In the genomic region with DNA sequence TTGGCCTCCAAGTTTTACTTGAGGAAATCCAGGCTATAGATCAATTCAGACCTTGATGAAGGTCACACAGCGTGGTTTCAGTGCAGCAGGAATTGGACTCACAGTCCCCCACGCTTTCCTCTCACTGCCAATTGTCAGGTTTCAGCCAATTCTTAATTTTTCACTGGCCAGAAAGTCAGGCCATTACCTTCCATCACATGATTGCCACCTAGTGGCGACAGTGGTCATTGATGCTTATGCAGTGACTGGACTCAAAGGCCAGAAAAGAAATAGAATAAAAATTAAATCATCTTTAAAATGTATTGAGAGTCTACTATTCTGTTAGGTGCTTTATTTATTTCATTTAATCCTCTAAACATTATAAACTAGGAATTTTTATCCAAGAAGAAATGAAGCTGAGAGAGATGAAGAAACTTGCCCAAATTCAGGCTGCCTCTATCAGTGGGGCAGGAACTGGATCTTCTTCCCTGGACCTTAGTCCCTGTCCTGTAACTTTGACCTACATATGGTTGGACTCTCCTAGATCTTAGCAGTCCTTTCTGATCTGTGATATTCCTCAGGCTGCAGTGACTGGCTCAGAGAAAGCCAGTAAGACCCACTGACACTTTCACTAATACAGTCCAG, we compare ENCODE assay signal across 8 cellular contexts.
A peak's percentile ranks its signal among the peaks of the same experiment; 100 is the strongest.
DNase-seq lines count a peak whose midpoint lies in the region; ATAC-seq, FAIRE-seq and TF ChIP-seq lines count a peak whose summit lies in the region.

No MANE protein-coding gene starts in this region.

- no peaks in the 10 kb centered on the region for H3K4me1 ChIP-seq in Peyer's patch
- no peaks in the 10 kb centered on the region for H3K4me1 ChIP-seq in foreskin keratinocyte
- H3K4me1 ChIP-seq in pancreas, result peaks cover 0 to 7% (median 0%) of the 10 kb centered on the region in 3 donors
- H3K4me1 ChIP-seq in transverse colon, result no peaks in the 10 kb centered on the region

- peaks cover 8% of the 10 kb centered on the region for H3K27me3 Mint-ChIP-seq in activated T-helper 1 cell treated with anti-CD3 and anti-CD28 coated beads, Interleukin-12 subunit alpha, Interleukin-12 subunit beta, Interleukin-2, Interleukin-4 antibody, amounts not matched to agents 30 ng/mL and 10 ng/mL and 1 ng/mL, durations not matched to agents 14 hours and 24 hours and 36 hours (ENCODE audit: insufficient read depth)

- no peak overlapping the region for H3K27ac Mint-ChIP-seq in activated T-helper 1 cell treated with anti-CD3 and anti-CD28 coated beads, Interleukin-12 subunit alpha, Interleukin-12 subunit beta, Interleukin-2, Interleukin-4 antibody, amounts not matched to agents 30 ng/mL and 10 ng/mL and 1 ng/mL, durations not matched to agents 14 hours and 24 hours and 36 hours

- DNase-seq in ELF-1 (ENCODE audit: low read depth, low spot score) (peak; percentile 37), HTR-8/SVneo (ENCODE audit: insufficient read length, low spot score) (peak; percentile 35), Peyer's patch (peak in 2 of 3 donors; percentile 70 to 86), foreskin keratinocyte (peak in 1 of 2 donors; percentile 35), pancreas (peak; percentile 52 to 84 (median 64)), transverse colon (peak; percentile 62)
- peak; percentile 37 for DNase-seq in activated T-helper 1 cell treated with anti-CD3 and anti-CD28 coated beads, Interleukin-12 subunit alpha, Interleukin-12 subunit beta, Interleukin-2, Interleukin-4 antibody, amounts not matched to agents 30 ng/mL and 10 ng/mL and 1 ng/mL, durations not matched to agents 14 hours and 24 hours and 36 hours (ENCODE audit: low spot score)

- H3K9me3 ChIP-seq in Peyer's patch (no peaks in the 10 kb centered on the region), pancreas (no peaks in the 10 kb centered on the region), transverse colon (no peaks in the 10 kb centered on the region)

- FAIRE-seq in HTR-8/SVneo (lab: Jason Lieb, UNC), result no peak
- no peak for FAIRE-seq in pancreas (lab: Jason Lieb, UNC)

- H3K4me3 ChIP-seq in Peyer's patch (no peak overlapping the region), pancreas (no peak overlapping the region), transverse colon (no peak overlapping the region)

- intact Hi-C loops in activated T-helper 1 cell treated with anti-CD3 and anti-CD28 coated beads, Interleukin-12 subunit alpha, Interleukin-12 subunit beta, Interleukin-2, Interleukin-4 antibody, amounts not matched to agents 30 ng/mL and 10 ng/mL and 1 ng/mL, durations not matched to agents 14 hours and 24 hours and 36 hours (cut with micrococcal nuclease), result loop anchor here (1.0 to 2.0 kb wide), 4 partner anchors 10 to 244 kb away; no protein-coding TSS in a partner anchor
- intact Hi-C loops in pancreas (cut with DNase I) (no loop called here), transverse colon (cut with DNase I; ENCODE audit: low total_unique reads) (no loop called here)

- no peak overlapping the region for H3K4me3 Mint-ChIP-seq in activated T-helper 1 cell treated with anti-CD3 and anti-CD28 coated beads, Interleukin-12 subunit alpha, Interleukin-12 subunit beta, Interleukin-2, Interleukin-4 antibody, amounts not matched to agents 30 ng/mL and 10 ng/mL and 1 ng/mL, durations not matched to agents 14 hours and 24 hours and 36 hours

- H3K27ac ChIP-seq in Peyer's patch (no peak overlapping the region), foreskin keratinocyte (no peak overlapping the region), pancreas (no peak overlapping the region), transverse colon (no peak overlapping the region)

- no peaks in the 10 kb centered on the region for H3K4me1 Mint-ChIP-seq in activated T-helper 1 cell treated with anti-CD3 and anti-CD28 coated beads, Interleukin-12 subunit alpha, Interleukin-12 subunit beta, Interleukin-2, Interleukin-4 antibody, amounts not matched to agents 30 ng/mL and 10 ng/mL and 1 ng/mL, durations not matched to agents 14 hours and 24 hours and 36 hours (ENCODE audit: low read depth)

- in situ Hi-C loops in transverse colon (cut with MboI; ENCODE audit: low pct_ligation_motif_present in 1 of 4, low pct_unique_long_range_greater_than_20kb in 1 of 4, low sequenced_read_pairs in 3 of 4), result no loop called here

- no peak for TF ChIP-seq POLR2A in Peyer's patch (IDR thresholded peaks at IDR 0.05)
- no peak for TF ChIP-seq POLR2A in transverse colon (IDR thresholded peaks at IDR 0.05)

- peak; percentile 91 for ATAC-seq in GM21528 (IDR thresholded peaks at IDR 0.05; ENCODE audit: low FRiP score, unreplicated experiment)
- peak; percentile 83 for ATAC-seq in foreskin keratinocyte
- ATAC-seq in pancreas, result peak; percentile 76 to 95 (median 89)

- 0 to 1% methylated on average over 3 of the region's 3 CpGs for WGBS in pancreas, 2 donors
- WGBS in transverse colon (ENCODE audit: low coverage in 1 of 2), 2 donors, result 0 to 3% methylated on average over 3 of the region's 3 CpGs

- H3K36me3 ChIP-seq in Peyer's patch, result no peaks in the 10 kb centered on the region
- no peaks in the 10 kb centered on the region for H3K36me3 ChIP-seq in pancreas
- H3K36me3 ChIP-seq in transverse colon, result no peaks in the 10 kb centered on the region

- H3K27me3 ChIP-seq in Peyer's patch (no peaks in the 10 kb centered on the region), foreskin keratinocyte (peaks cover 9% of the 10 kb centered on the region), pancreas (no peaks in the 10 kb centered on the region), transverse colon (no peaks in the 10 kb centered on the region)

- TF ChIP-seq CTCF in Peyer's patch (IDR thresholded peaks at IDR 0.05), result peak; percentile 35 to 83 (median 70)
- peak; percentile 85 for TF ChIP-seq CTCF in foreskin keratinocyte (conservative IDR thresholded peaks at IDR 0.05)
- peak; percentile 66 to 95 (median 86) for TF ChIP-seq CTCF in pancreas (IDR thresholded peaks at IDR 0.05)
- peak; percentile 72 to 85 (median 82) for TF ChIP-seq CTCF in transverse colon (IDR thresholded peaks at IDR 0.05)

- no peaks in the 10 kb centered on the region for H3K36me3 Mint-ChIP-seq in activated T-helper 1 cell treated with anti-CD3 and anti-CD28 coated beads, Interleukin-12 subunit alpha, Interleukin-12 subunit beta, Interleukin-2, Interleukin-4 antibody, amounts not matched to agents 30 ng/mL and 10 ng/mL and 1 ng/mL, durations not matched to agents 14 hours and 24 hours and 36 hours (ENCODE audit: low read depth)

- TF ChIP-seq EP300 in transverse colon (IDR thresholded peaks at IDR 0.05; ENCODE audit: low read depth), result no peak

- H3K9me3 Mint-ChIP-seq in activated T-helper 1 cell treated with anti-CD3 and anti-CD28 coated beads, Interleukin-12 subunit alpha, Interleukin-12 subunit beta, Interleukin-2, Interleukin-4 antibody, amounts not matched to agents 30 ng/mL and 10 ng/mL and 1 ng/mL, durations not matched to agents 14 hours and 24 hours and 36 hours, result no peaks in the 10 kb centered on the region
